ENCODE assay signal across 23 cellular contexts in genomic region chr14:32625211-32625610, GRCh38.
DNase-seq lines count a peak whose midpoint lies in the region; ATAC-seq, FAIRE-seq and TF ChIP-seq lines count a peak whose summit lies in the region.
"Had no signal": no experiment of that assay in that cellular context is flagged by ENCODE, and none has a peak within 500 bp of the region (broad histone marks: within the 10 kb centered on the region; RNA-seq: fewer than 3 reads in every experiment).

No MANE protein-coding gene starts in this region.

- ATAC-seq in sciatic nerve: no peak
- ATAC-seq: A549 had no signal

- intact Hi-C loops in sciatic nerve (cut with DNase I): no loop called here

- DNase-seq in NCI-H1417 (lab: John Stamatoyannopoulos, UW) (peak in 2 of 3 experiments; percentile 21 to 35), NCI-H1417 treated with DMSO at 0.1 percent for 48 hours (lab: John Stamatoyannopoulos, UW) (no peak), DMS79 (lab: John Stamatoyannopoulos, UW) (peak; percentile 77), H54 (ENCODE audit: insufficient read length, low spot score) (no peak), NCI-H345 (lab: John Stamatoyannopoulos, UW) (peak; percentile 7), sciatic nerve (ENCODE audit: low spot score) (no peak)
- no peak for DNase-seq in activated naive CD4-positive, alpha-beta T cell treated with Interleukin-2 at 50 U/mL for 16 hours
- DNase-seq in stimulated activated CD8-positive, alpha-beta memory T cell treated with anti-CD3 and anti-CD28 coated beads, Interleukin-4, amount 100 ng/mL, for 48 hours: no peak
- DNase-seq: 8988T; ACHN; AML-193; BE2C; Calu3; CD4-positive, alpha-beta T cell; COR-L47; DND-41; GOT3; H7; HCEC 1CT; HFFc6 had no signal

- peak; percentile 86 for FAIRE-seq in H54 (lab: Jason Lieb, UNC)
- FAIRE-seq: A549, G401.6, GM12892 had no signal

- no peak for TF ChIP-seq POLR2A in H54 (IDR thresholded peaks at IDR 0.05; ENCODE audit: low read depth, low read length)

Comparison
In these comparisons a context has a peak if more than half of its experiments do, and no peak if none do; other contexts are left out.
1. DNase-seq: peak in NCI-H1417 (2 of 3), DMS79 (single experiment) and NCI-H345 (single experiment); none in NCI-H1417 treated with DMSO at 0.1 percent for 48 hours (single experiment), H54 (single experiment), activated naive CD4-positive, alpha-beta T cell treated with Interleukin-2 at 50 U/mL for 16 hours (single experiment), sciatic nerve (single experiment) and stimulated activated CD8-positive, alpha-beta memory T cell treated with anti-CD3 and anti-CD28 coated beads, Interleukin-4, amount 100 ng/mL, for 48 hours (single experiment).